Comparison of ENCODE assay signal across 16 cellular contexts in the genomic region with DNA sequence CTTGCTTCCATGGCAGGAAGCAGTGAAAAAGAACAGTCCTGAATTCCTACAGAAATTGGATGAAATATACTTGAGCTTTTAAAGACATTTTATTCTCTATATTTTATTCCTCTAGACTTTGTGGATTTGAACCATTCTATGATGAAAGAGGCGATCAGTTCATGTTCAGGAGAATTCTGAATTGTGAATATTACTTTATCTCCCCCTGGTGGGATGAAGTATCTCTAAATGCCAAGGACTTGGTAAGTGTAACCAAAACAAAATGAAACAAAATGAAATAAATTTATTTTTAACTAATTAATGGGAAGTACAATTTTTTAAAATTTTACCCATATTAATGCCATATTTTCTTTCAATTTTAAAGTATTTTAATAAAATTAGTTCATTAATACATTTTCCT. TPM values are rescaled to one million over a fixed set of nuclear protein-coding genes. Genes with fewer than 3 reads are reported as not detected.
DNase-seq lines count a peak whose midpoint lies in the region; ATAC-seq, FAIRE-seq and TF ChIP-seq lines count a peak whose summit lies in the region.
"Had no signal": no experiment of that assay in that cellular context is flagged by ENCODE, and none has a peak within 500 bp of the region (broad histone marks: within the 10 kb centered on the region; RNA-seq: fewer than 3 reads in every experiment).

No MANE protein-coding gene starts in this region.

- ATAC-seq in DND-41 (ENCODE audit: insufficient read depth, low read depth) (0 out of 3 replicates have a peak, but pooled peaks have one; percentile 48), gastrocnemius medialis (no peak)

- H2AFZ ChIP-seq in DND-41 (ENCODE audit: low read depth, low read length): no peak overlapping the region
- no peak overlapping the region for H2AFZ ChIP-seq in trophoblast cell (ENCODE audit: insufficient read depth, low read length, poor library complexity)

- no peak overlapping the region for H2BK120ac ChIP-seq in trophoblast cell (ENCODE audit: insufficient read depth, low read length, poor library complexity)

- TF ChIP-seq CTCF in DND-41 (IDR thresholded peaks at IDR 0.05; ENCODE audit: borderline replicate concordance, extremely low read depth, low read length, poor library complexity, severe bottlenecking): peak; percentile 37
- TF ChIP-seq CTCF in fibroblast of mammary gland (conservative IDR thresholded peaks at IDR 0.05; ENCODE audit: control insufficient read depth, insufficient read depth, low read depth, low read length): peak; percentile 32
- no peak for TF ChIP-seq CTCF in gastrocnemius medialis (IDR thresholded peaks at IDR 0.05 in 4 of 5, conservative IDR thresholded peaks at IDR 0.05 in 1 of 5)
- TF ChIP-seq CTCF in nephron progenitor cell (IDR thresholded peaks at IDR 0.05): no peak

- no peak overlapping the region for H2BK12ac ChIP-seq in trophoblast cell (ENCODE audit: low read length)

- intact Hi-C loops in gastrocnemius medialis (cut with DNase I; ENCODE audit: low total_unique reads): no loop called here

- no peaks in the 10 kb centered on the region for H3K4me1 ChIP-seq in DND-41 (ENCODE audit: insufficient read depth, low read length)
- peaks cover 0 to 2% of the 10 kb centered on the region in 2 experiments for H3K4me1 ChIP-seq in trophoblast cell (ENCODE audit: control insufficient read depth in 1 of 2, insufficient read depth in 2 of 2, low read length in 2 of 2)
- no peaks in the 10 kb centered on the region for H3K4me1 ChIP-seq in gastrocnemius medialis
- H3K4me1 ChIP-seq: breast epithelium had no signal

- H3K4me3 ChIP-seq in DND-41 (ENCODE audit: low read depth in 1 of 2, low read length in 2 of 2) (no peak overlapping the region), fibroblast of mammary gland (ENCODE audit: control insufficient read depth, low read depth, low read length) (no peak overlapping the region), trophoblast cell (ENCODE audit: low read depth, low read length) (no peak overlapping the region), gastrocnemius medialis (no peak overlapping the region)
- H3K4me3 ChIP-seq: breast epithelium, lung had no signal

- no peaks in the 10 kb centered on the region for H3K27me3 ChIP-seq in DND-41 (ENCODE audit: insufficient read depth, low read length, poor library complexity)
- H3K27me3 ChIP-seq in trophoblast cell (ENCODE audit: insufficient read depth, low read length): no peaks in the 10 kb centered on the region
- no peaks in the 10 kb centered on the region for H3K27me3 ChIP-seq in gastrocnemius medialis
- H3K27me3 ChIP-seq: breast epithelium, neutrophil had no signal

- no peak overlapping the region for H4K12ac ChIP-seq in trophoblast cell (ENCODE audit: low read depth, low read length)

- H4K8ac ChIP-seq in trophoblast cell (ENCODE audit: low read depth, low read length): no peak overlapping the region

- no peaks in the 10 kb centered on the region for H3K36me3 Mint-ChIP-seq in nephron progenitor cell (ENCODE audit: low read depth)

- no peak overlapping the region for H3K4me3 Mint-ChIP-seq in nephron progenitor cell
- H3K4me3 Mint-ChIP-seq: stimulated activated naive CD8-positive, alpha-beta T cell treated with anti-CD3 and anti-CD28 coated beads, Interleukin-15, Interleukin-2, amounts not matched to agents 100 ng/mL and 50 ng/mL, for 24 hours had no signal

- no peak overlapping the region for H4K91ac ChIP-seq in trophoblast cell (ENCODE audit: low read depth, low read length)

- H3K79me2 ChIP-seq in DND-41 (ENCODE audit: insufficient read depth, low read length) (no peaks in the 10 kb centered on the region), trophoblast cell (ENCODE audit: control insufficient read depth, insufficient read depth, low read length, poor library complexity) (no peaks in the 10 kb centered on the region)

- H3K14ac ChIP-seq in trophoblast cell (ENCODE audit: low read length): no peak overlapping the region

- WGBS in trophoblast cell (ENCODE audit: extremely low coverage, insufficient coverage, insufficient read length): no CpG with 5 or more reads among the region's 1 CpG

- no peak overlapping the region for H2BK5ac ChIP-seq in trophoblast cell (ENCODE audit: low read depth, low read length, poor library complexity)

- DNase-seq in 8988T: peak; percentile 19
- DNase-seq in DND-41: no peak
- DNase-seq in RCC 7860 (ENCODE audit: low spot score): no peak
- peak; percentile 38 for DNase-seq in fibroblast of mammary gland (ENCODE audit: low read depth)
- DNase-seq in trophoblast cell: no peak
- no peak for DNase-seq in HuH-7.5 (ENCODE audit: low spot score)
- DNase-seq in gastrocnemius medialis: no peak
- no peak for DNase-seq in nephron progenitor cell
- DNase-seq: activated gamma-delta T cell treated with Interleukin-2 at 50 U/mL for 16 hours, C1 segment of cervical spinal cord, GF-D8, NCI-H82 had no signal

- H2AK5ac ChIP-seq in trophoblast cell (ENCODE audit: low read length): no peak overlapping the region

- H3K18ac ChIP-seq in trophoblast cell (ENCODE audit: low read length): no peak overlapping the region

- H3K4ac ChIP-seq in trophoblast cell (ENCODE audit: low read depth, low read length): no peak overlapping the region

- TF ChIP-seq POLR2A in gastrocnemius medialis (IDR thresholded peaks at IDR 0.05): no peak

- H3K4me1 Mint-ChIP-seq in nephron progenitor cell: peaks cover 5% of the 10 kb centered on the region

- FAIRE-seq in RCC 7860 (lab: Jason Lieb, UNC): peak; percentile 62

- H3K9me3 ChIP-seq in DND-41 (ENCODE audit: insufficient read depth, low read length, severe bottlenecking) (no peaks in the 10 kb centered on the region), trophoblast cell (ENCODE audit: insufficient read depth, low read depth, low read length) (no peaks in the 10 kb centered on the region), gastrocnemius medialis (no peaks in the 10 kb centered on the region)
- H3K9me3 ChIP-seq: breast epithelium, neutrophil had no signal

- no peaks in the 10 kb centered on the region for H3K9me3 Mint-ChIP-seq in nephron progenitor cell
- H3K9me3 Mint-ChIP-seq: stimulated activated naive CD8-positive, alpha-beta T cell treated with anti-CD3 and anti-CD28 coated beads, Interleukin-15, Interleukin-2, amounts not matched to agents 100 ng/mL and 50 ng/mL, for 24 hours had no signal

- H3K36me3 ChIP-seq in DND-41 (ENCODE audit: insufficient read depth, low read length) (0 out of 2 replicates have a peak, but pooled peaks cover 7% of the 10 kb centered on the region), trophoblast cell (ENCODE audit: control insufficient read depth in 1 of 2, insufficient read depth in 2 of 2, low read length in 2 of 2) (no peaks in the 10 kb centered on the region), gastrocnemius medialis (no peaks in the 10 kb centered on the region)
- H3K36me3 ChIP-seq: breast epithelium, neutrophil had no signal

- no peaks in the 10 kb centered on the region for H3K79me1 ChIP-seq in trophoblast cell (ENCODE audit: low read length)

- no peak overlapping the region for H3K27ac Mint-ChIP-seq in nephron progenitor cell

- H3K9ac ChIP-seq in DND-41 (ENCODE audit: low read depth, low read length) (no peak overlapping the region), trophoblast cell (ENCODE audit: low read length) (no peak overlapping the region)

- in situ Hi-C loops in gastrocnemius medialis (cut with MboI; ENCODE audit: low sequenced_read_pairs in 4 of 4): no loop called here

- no peaks in the 10 kb centered on the region for H4K20me1 ChIP-seq in DND-41 (ENCODE audit: insufficient read depth, low read length)

- H3K27ac ChIP-seq in DND-41 (ENCODE audit: low read length) (no peak overlapping the region), trophoblast cell (ENCODE audit: low read depth, low read length) (no peak overlapping the region), gastrocnemius medialis (no peak overlapping the region)
- H3K27ac ChIP-seq: breast epithelium, neutrophil had no signal

- no peak overlapping the region for H3K23ac ChIP-seq in trophoblast cell (ENCODE audit: low read length)

- H3K4me2 ChIP-seq in DND-41 (ENCODE audit: insufficient read depth, low read length) (no peak overlapping the region), trophoblast cell (ENCODE audit: low read length) (no peak overlapping the region)

- H3K27me3 Mint-ChIP-seq in nephron progenitor cell (ENCODE audit: low read depth, poor library complexity): peaks cover 4% of the 10 kb centered on the region
- H3K27me3 Mint-ChIP-seq: stimulated activated naive CD8-positive, alpha-beta T cell treated with anti-CD3 and anti-CD28 coated beads, Interleukin-15, Interleukin-2, amounts not matched to agents 100 ng/mL and 50 ng/mL, for 24 hours had no signal

RNA-seq across cellular contexts. Expression of a gene that starts 34.1 kb away (rescaled TPM):
- 50.0 and 51.0 TPM in 2 replicates for polyA plus RNA-seq in trophoblast cell (2013)
- 1 to 10 TPM in 2 of 4 donors, under 1 TPM in 2; 0.49 to 2.7 (median 1.4) TPM for total RNA-seq in gastrocnemius medialis

Comparison
In these comparisons a context has a peak if more than half of its experiments do, and no peak if none do; other contexts are left out.
1. DNase-seq: peak in 8988T (single experiment) and fibroblast of mammary gland (single experiment); none in DND-41 (single experiment), RCC 7860 (single experiment), trophoblast cell (0 of 2), HuH-7.5 (single experiment), gastrocnemius medialis (0 of 2) and nephron progenitor cell (single experiment).
2. CTCF ChIP-seq: peak in DND-41 (single experiment) and fibroblast of mammary gland (single experiment); none in gastrocnemius medialis (0 of 5) and nephron progenitor cell (single experiment).